34 cellular contexts compared by ENCODE assay signal in the genomic region with DNA sequence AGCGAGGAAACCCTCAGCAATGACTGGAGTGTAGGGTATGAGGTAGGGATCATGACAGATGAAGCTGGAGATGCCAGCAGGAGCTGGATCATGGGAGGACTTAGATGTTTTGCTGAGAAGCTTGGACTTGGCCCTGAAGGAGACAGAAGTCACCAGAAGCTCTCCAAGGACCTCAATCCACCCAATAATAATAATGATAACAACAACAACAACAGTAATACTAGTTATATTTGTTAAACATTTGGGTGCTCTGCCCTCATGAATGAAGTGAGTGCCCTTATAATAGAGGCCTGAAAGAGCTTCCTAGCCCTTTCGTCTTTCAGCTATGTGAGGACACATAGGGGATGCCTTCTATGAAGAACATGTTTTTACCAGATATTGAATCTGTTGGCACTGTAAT.
"Had no signal": no experiment of that assay in that cellular context is flagged by ENCODE, and none has a peak within 500 bp of the region (broad histone marks: within the 10 kb centered on the region; RNA-seq: fewer than 3 reads in every experiment).

No MANE protein-coding gene starts in this region.

- DNase-seq: activated B cell treated with CpG ODN at 0.5 μM for 24 hours; activated CD4-positive, alpha-beta memory T cell treated with anti-CD3 and anti-CD28 coated beads, Interleukin-2, amount 10 ng/mL, durations not matched to agents 7 days and 5 days; activated CD4-positive, alpha-beta T cell treated with anti-CD3 and anti-CD28 coated beads for 36 hours; activated CD4-positive, alpha-beta T cell treated with anti-CD3 and anti-CD28 coated beads for 48 hours; activated CD4-positive, alpha-beta T cell treated with anti-CD3 and anti-CD28 coated beads, Interleukin-2, amount 10 ng/mL, durations not matched to agents 7 days and 5 days; activated CD4-positive, alpha-beta T cell treated with anti-CD3 and anti-CD28 coated beads, Interleukin-2, amount 50 U/mL, for 48 hours; activated CD4-positive, CD25-positive, alpha-beta regulatory T cell treated with anti-CD3 and anti-CD28 coated beads, Interleukin-2, amount 50 U/mL, for 72 hours; activated CD8-positive, alpha-beta memory T cell treated with anti-CD3 and anti-CD28 coated beads, Interleukin-2, amount 10 ng/mL, durations not matched to agents 7 days and 5 days; activated CD8-positive, alpha-beta T cell treated with anti-CD3 and anti-CD28 coated beads, Interleukin-2, amount 10 ng/mL, durations not matched to agents 7 days and 5 days; activated effector memory CD4-positive, alpha-beta T cell treated with Interleukin-2 at 50 U/mL for 16 hours; activated gamma-delta T cell; activated naive CD4-positive, alpha-beta T cell treated with anti-CD3 and anti-CD28 coated beads, Interleukin-2, amount 10 ng/mL, durations not matched to agents 7 days and 5 days; activated naive CD4-positive, alpha-beta T cell treated with Interleukin-2 at 50 U/mL for 16 hours; activated naive CD8-positive, alpha-beta T cell treated with anti-CD3 and anti-CD28 coated beads, Interleukin-2, amount 10 ng/mL, durations not matched to agents 7 days and 5 days; activated naive CD8-positive, alpha-beta T cell treated with anti-CD3 and anti-CD28 coated beads, Interleukin-2, amount 50 U/mL, for 24 hours; activated T-cell treated with anti-CD3 and anti-CD28 coated beads, Interleukin-2, amount 50 U/mL, for 24 hours; activated T-cell treated with anti-CD3 and anti-CD28 coated beads, Interleukin-2, amount 50 U/mL, for 48 hours; amygdala; anterior cingulate cortex; caudate nucleus; cerebellar nuclear complex; T-helper 1 cell; T-helper 2 cell; T-helper 9 cell had no signal

- H3K36me3 Mint-ChIP-seq: activated CD8-positive, alpha-beta memory T cell treated with anti-CD3 and anti-CD28 coated beads, Interleukin-2, amount 10 ng/mL, durations not matched to agents 7 days and 5 days; activated naive CD4-positive, alpha-beta T cell treated with anti-CD3 and anti-CD28 coated beads, Interleukin-2, amount 10 ng/mL, durations not matched to agents 7 days and 5 days; activated naive CD4-positive, alpha-beta T cell treated with anti-CD3 and anti-CD28 coated beads, Interleukin-2, amount 50 U/mL, for 24 hours; activated naive CD8-positive, alpha-beta T cell; activated naive CD8-positive, alpha-beta T cell treated with anti-CD3 and anti-CD28 coated beads, Interleukin-2, amount 10 ng/mL, durations not matched to agents 7 days and 5 days; brain had no signal

- H3K36me3 ChIP-seq: ascending aorta, cardiac muscle cell had no signal

- H3K4me3 Mint-ChIP-seq: activated B cell treated with CpG ODN at 0.5 μM for 24 hours; activated CD4-positive, alpha-beta memory T cell treated with anti-CD3 and anti-CD28 coated beads, Interleukin-2, amount 10 ng/mL, durations not matched to agents 7 days and 5 days; activated CD4-positive, alpha-beta T cell treated with anti-CD3 and anti-CD28 coated beads for 36 hours; activated CD4-positive, alpha-beta T cell treated with anti-CD3 and anti-CD28 coated beads, Interleukin-2, amount 10 ng/mL, durations not matched to agents 7 days and 5 days; activated CD8-positive, alpha-beta memory T cell treated with anti-CD3 and anti-CD28 coated beads, Interleukin-2, amount 10 ng/mL, durations not matched to agents 7 days and 5 days; activated CD8-positive, alpha-beta T cell treated with anti-CD3 and anti-CD28 coated beads, Interleukin-2, amount 10 ng/mL, durations not matched to agents 7 days and 5 days; activated naive CD4-positive, alpha-beta T cell treated with anti-CD3 and anti-CD28 coated beads, Interleukin-2, amount 10 ng/mL, durations not matched to agents 7 days and 5 days; activated naive CD4-positive, alpha-beta T cell treated with anti-CD3 and anti-CD28 coated beads, Interleukin-2, amount 50 U/mL, for 24 hours; activated naive CD8-positive, alpha-beta T cell; activated naive CD8-positive, alpha-beta T cell treated with anti-CD3 and anti-CD28 coated beads, Interleukin-2, amount 10 ng/mL, durations not matched to agents 7 days and 5 days; activated naive CD8-positive, alpha-beta T cell treated with anti-CD3 and anti-CD28 coated beads, Interleukin-2, amount 50 U/mL, for 24 hours; activated T-cell treated with anti-CD3 and anti-CD28 coated beads, Interleukin-2, amount 50 U/mL, for 24 hours; brain; central memory CD8-positive, alpha-beta T cell; T-helper 1 cell treated with Interleukin-12 subunit alpha and Interleukin-12 subunit beta and Interleukin-4 antibody, amounts not matched to agents 30 μg/mL and 1 μg/mL, for 36 hours; T-helper 2 cell treated with Interferon-gamma antibody and Interleukin-4, amounts not matched to agents 5 μg/mL and 100 μg/mL, for 36 hours had no signal

- H3K27ac ChIP-seq: ascending aorta, cardiac muscle cell, VCaP had no signal

- H3K27me3 Mint-ChIP-seq: activated B cell treated with CpG ODN at 0.5 μM for 24 hours; activated CD4-positive, alpha-beta memory T cell treated with anti-CD3 and anti-CD28 coated beads, Interleukin-2, amount 10 ng/mL, durations not matched to agents 7 days and 5 days; activated CD4-positive, alpha-beta T cell treated with anti-CD3 and anti-CD28 coated beads, Interleukin-2, amount 10 ng/mL, durations not matched to agents 7 days and 5 days; activated CD8-positive, alpha-beta memory T cell treated with anti-CD3 and anti-CD28 coated beads, Interleukin-2, amount 10 ng/mL, durations not matched to agents 7 days and 5 days; activated naive CD4-positive, alpha-beta T cell treated with anti-CD3 and anti-CD28 coated beads, Interleukin-2, amount 10 ng/mL, durations not matched to agents 7 days and 5 days; activated naive CD4-positive, alpha-beta T cell treated with anti-CD3 and anti-CD28 coated beads, Interleukin-2, amount 50 U/mL, for 24 hours; activated naive CD8-positive, alpha-beta T cell treated with anti-CD3 and anti-CD28 coated beads, Interleukin-2, amount 50 U/mL, for 24 hours; activated T-cell treated with anti-CD3 and anti-CD28 coated beads, Interleukin-2, amount 50 U/mL, for 24 hours; central memory CD8-positive, alpha-beta T cell had no signal

- H3K9me3 ChIP-seq: ascending aorta had no signal

- ATAC-seq: activated CD4-positive, alpha-beta T cell treated with anti-CD3 and anti-CD28 coated beads for 36 hours; activated CD8-positive, alpha-beta memory T cell treated with anti-CD3 and anti-CD28 coated beads, Interleukin-2, amount 10 ng/mL, durations not matched to agents 7 days and 5 days; activated CD8-positive, alpha-beta T cell treated with anti-CD3 and anti-CD28 coated beads, Interleukin-2, amount 10 ng/mL, durations not matched to agents 7 days and 5 days; activated naive CD8-positive, alpha-beta T cell treated with anti-CD3 and anti-CD28 coated beads, Interleukin-2, amount 50 U/mL, for 24 hours had no signal

- H3K9me3 Mint-ChIP-seq: activated B cell treated with CpG ODN at 0.5 μM for 24 hours; activated CD4-positive, alpha-beta memory T cell treated with anti-CD3 and anti-CD28 coated beads, Interleukin-2, amount 10 ng/mL, durations not matched to agents 7 days and 5 days; activated CD4-positive, alpha-beta T cell treated with anti-CD3 and anti-CD28 coated beads, Interleukin-2, amount 10 ng/mL, durations not matched to agents 7 days and 5 days; activated naive CD4-positive, alpha-beta T cell treated with anti-CD3 and anti-CD28 coated beads, Interleukin-2, amount 10 ng/mL, durations not matched to agents 7 days and 5 days; activated naive CD4-positive, alpha-beta T cell treated with anti-CD3 and anti-CD28 coated beads, Interleukin-2, amount 50 U/mL, for 24 hours; activated naive CD8-positive, alpha-beta T cell treated with anti-CD3 and anti-CD28 coated beads, Interleukin-2, amount 50 U/mL, for 24 hours; activated T-cell treated with anti-CD3 and anti-CD28 coated beads, Interleukin-2, amount 50 U/mL, for 24 hours; activated T-helper 2 cell treated with anti-CD3 and anti-CD28 coated beads, Interferon-gamma antibody, Interleukin-2, Interleukin-4, amounts not matched to agents 10 μg/mL and 5 μg/mL and 100 μg/mL, durations not matched to agents 14 hours and 24 hours and 36 hours; central memory CD8-positive, alpha-beta T cell; T-helper 1 cell treated with Interleukin-12 subunit alpha and Interleukin-12 subunit beta and Interleukin-4 antibody, amounts not matched to agents 30 μg/mL and 1 μg/mL, for 36 hours; T-helper 2 cell treated with Interferon-gamma antibody and Interleukin-4, amounts not matched to agents 5 μg/mL and 100 μg/mL, for 36 hours had no signal

- H3K4me3 ChIP-seq: ascending aorta, cardiac muscle cell had no signal

- H3K4me1 Mint-ChIP-seq: activated B cell treated with CpG ODN at 0.5 μM for 24 hours; activated CD4-positive, alpha-beta memory T cell treated with anti-CD3 and anti-CD28 coated beads, Interleukin-2, amount 10 ng/mL, durations not matched to agents 7 days and 5 days; activated CD4-positive, alpha-beta T cell treated with anti-CD3 and anti-CD28 coated beads for 36 hours; activated CD4-positive, alpha-beta T cell treated with anti-CD3 and anti-CD28 coated beads, Interleukin-2, amount 10 ng/mL, durations not matched to agents 7 days and 5 days; activated CD8-positive, alpha-beta memory T cell treated with anti-CD3 and anti-CD28 coated beads, Interleukin-2, amount 10 ng/mL, durations not matched to agents 7 days and 5 days; activated naive CD4-positive, alpha-beta T cell treated with anti-CD3 and anti-CD28 coated beads, Interleukin-2, amount 10 ng/mL, durations not matched to agents 7 days and 5 days; activated naive CD4-positive, alpha-beta T cell treated with anti-CD3 and anti-CD28 coated beads, Interleukin-2, amount 50 U/mL, for 24 hours; activated naive CD8-positive, alpha-beta T cell treated with anti-CD3 and anti-CD28 coated beads, Interleukin-2, amount 10 ng/mL, durations not matched to agents 7 days and 5 days; activated naive CD8-positive, alpha-beta T cell treated with anti-CD3 and anti-CD28 coated beads, Interleukin-2, amount 50 U/mL, for 24 hours; central memory CD8-positive, alpha-beta T cell had no signal

- H3K27ac Mint-ChIP-seq: activated B cell treated with CpG ODN at 0.5 μM for 24 hours; activated CD4-positive, alpha-beta memory T cell treated with anti-CD3 and anti-CD28 coated beads, Interleukin-2, amount 10 ng/mL, durations not matched to agents 7 days and 5 days; activated CD4-positive, alpha-beta T cell treated with anti-CD3 and anti-CD28 coated beads for 36 hours; activated CD4-positive, alpha-beta T cell treated with anti-CD3 and anti-CD28 coated beads, Interleukin-2, amount 10 ng/mL, durations not matched to agents 7 days and 5 days; activated CD8-positive, alpha-beta memory T cell treated with anti-CD3 and anti-CD28 coated beads, Interleukin-2, amount 10 ng/mL, durations not matched to agents 7 days and 5 days; activated CD8-positive, alpha-beta T cell treated with anti-CD3 and anti-CD28 coated beads, Interleukin-2, amount 10 ng/mL, durations not matched to agents 7 days and 5 days; activated naive CD4-positive, alpha-beta T cell treated with anti-CD3 and anti-CD28 coated beads, Interleukin-2, amount 10 ng/mL, durations not matched to agents 7 days and 5 days; activated naive CD4-positive, alpha-beta T cell treated with anti-CD3 and anti-CD28 coated beads, Interleukin-2, amount 50 U/mL, for 24 hours; activated naive CD8-positive, alpha-beta T cell; activated naive CD8-positive, alpha-beta T cell treated with anti-CD3 and anti-CD28 coated beads, Interleukin-2, amount 10 ng/mL, durations not matched to agents 7 days and 5 days; activated naive CD8-positive, alpha-beta T cell treated with anti-CD3 and anti-CD28 coated beads, Interleukin-2, amount 50 U/mL, for 24 hours; activated T-cell treated with anti-CD3 and anti-CD28 coated beads, Interleukin-2, amount 50 U/mL, for 24 hours; activated T-helper 2 cell treated with anti-CD3 and anti-CD28 coated beads, Interferon-gamma antibody, Interleukin-2, Interleukin-4, amounts not matched to agents 10 μg/mL and 5 μg/mL and 100 μg/mL, durations not matched to agents 14 hours and 24 hours and 36 hours; brain; T-helper 1 cell treated with Interleukin-12 subunit alpha and Interleukin-12 subunit beta and Interleukin-4 antibody, amounts not matched to agents 30 μg/mL and 1 μg/mL, for 36 hours; T-helper 2 cell treated with Interferon-gamma antibody and Interleukin-4, amounts not matched to agents 5 μg/mL and 100 μg/mL, for 36 hours had no signal

- H3K27me3 ChIP-seq: ascending aorta, cardiac muscle cell had no signal
